Comparison of ENCODE assay signal across 28 cellular contexts in genomic region chr1:90763930-90764329, GRCh38. TPM values are rescaled to one million over a fixed set of nuclear protein-coding genes. Genes with fewer than 3 reads are reported as not detected.
"Had no signal": no experiment of that assay in that cellular context is flagged by ENCODE, and none has a peak within 500 bp of the region (broad histone marks: within the 10 kb centered on the region; RNA-seq: fewer than 3 reads in every experiment).

No MANE protein-coding gene starts in this region.

- DNase-seq: activated B cell treated with CpG ODN at 0.5 μM for 24 hours; activated CD4-positive, alpha-beta memory T cell treated with anti-CD3 and anti-CD28 coated beads, Interleukin-2, amount 10 ng/mL, durations not matched to agents 7 days and 5 days; activated CD4-positive, alpha-beta T cell treated with anti-CD3 and anti-CD28 coated beads for 4 hours; activated CD4-positive, CD25-positive, alpha-beta regulatory T cell treated with anti-CD3 and anti-CD28 coated beads, Interleukin-2, amount 50 U/mL, for 72 hours; activated gamma-delta T cell; activated naive CD4-positive, alpha-beta T cell treated with Interleukin-2 at 50 U/mL for 16 hours; activated T-cell treated with anti-CD3 and anti-CD28 coated beads, Interleukin-2, amount 50 U/mL, for 24 hours; aorta; brain microvascular endothelial cell; central memory CD4-positive, alpha-beta T cell; Karpas-422; MG63; NCI-H1048; NCI-H1105 treated with DMSO at 0.1 percent for 48 hours; NCI-H1436; NCI-H1694; NCI-H1930; NCI-H2081 treated with DMSO at 0.1 percent for 48 hours; NCI-H226; NCI-H446 treated with DMSO at 0.1 percent for 48 hours; NCI-H524 treated with DMSO at 0.1 percent for 48 hours; NCI-H748 treated with DMSO at 0.1 percent for 48 hours; NK-92 treated with Interleukin-12 subunit alpha and Interleukin-12 subunit beta, amount 100 ng/mL, for 24 hours; PC-3; Peyer's patch; SIG-M5 had no signal

RNA-seq across cellular contexts. Expression of gene BARHL2, which starts 46.8 kb away (rescaled TPM):
- total RNA-seq: activated B cell treated with CpG ODN at 0.5 μM for 24 hours; activated CD4-positive, alpha-beta memory T cell treated with anti-CD3 and anti-CD28 coated beads, Interleukin-2, amount 10 ng/mL, durations not matched to agents 7 days and 5 days; activated T-helper 2 cell treated with anti-CD3 and anti-CD28 coated beads, Interferon-gamma antibody, Interleukin-2, Interleukin-4, amounts not matched to agents 10 μg/mL and 5 μg/mL and 100 μg/mL, durations not matched to agents 14 hours and 24 hours and 36 hours; aorta; PC-3; Peyer's patch; Right ventricle myocardium inferior had no signal
- polyA plus RNA-seq: aorta had no signal
